1 cellular context compared by ENCODE assay signal in genomic region chr12:109804820-109805761, GRCh38.
A peak's percentile ranks its signal among the peaks of the same experiment; 100 is the strongest.
TF ChIP-seq lines count a peak whose summit lies in the region.

No MANE protein-coding gene starts in this region.

TF ChIP-seq in K562, 482 proteins besides CTCF, POLR2A, EP300 and RAD21 (continued from another document):
- TF ChIP-seq YY1 (IDR thresholded peaks at IDR 0.05; ENCODE audit: borderline replicate concordance in 1 of 3, control insufficient read depth in 1 of 3, extremely low read depth in 1 of 3, insufficient read depth in 3 of 3, insufficient read length in 1 of 3, insufficient replicate concordance in 2 of 3, low read depth in 1 of 3, low read length in 2 of 3), result no peak
- TF ChIP-seq KHSRP (IDR thresholded peaks at IDR 0.05), result no peak
- TF ChIP-seq PHF21A (IDR thresholded peaks at IDR 0.05; ENCODE audit: borderline replicate concordance, low read depth), result no peak
- no peak for TF ChIP-seq REST (CRISPR knock-in tag; IDR thresholded peaks at IDR 0.05; ENCODE audit: low read depth)
- TF ChIP-seq NUFIP1 (IDR thresholded peaks at IDR 0.05; ENCODE audit: partially characterized antibody), result no peak
- no peak for TF ChIP-seq ASH1L (IDR thresholded peaks at IDR 0.05; ENCODE audit: borderline replicate concordance, low read depth, partially characterized antibody)
- TF ChIP-seq, protein P1, sequence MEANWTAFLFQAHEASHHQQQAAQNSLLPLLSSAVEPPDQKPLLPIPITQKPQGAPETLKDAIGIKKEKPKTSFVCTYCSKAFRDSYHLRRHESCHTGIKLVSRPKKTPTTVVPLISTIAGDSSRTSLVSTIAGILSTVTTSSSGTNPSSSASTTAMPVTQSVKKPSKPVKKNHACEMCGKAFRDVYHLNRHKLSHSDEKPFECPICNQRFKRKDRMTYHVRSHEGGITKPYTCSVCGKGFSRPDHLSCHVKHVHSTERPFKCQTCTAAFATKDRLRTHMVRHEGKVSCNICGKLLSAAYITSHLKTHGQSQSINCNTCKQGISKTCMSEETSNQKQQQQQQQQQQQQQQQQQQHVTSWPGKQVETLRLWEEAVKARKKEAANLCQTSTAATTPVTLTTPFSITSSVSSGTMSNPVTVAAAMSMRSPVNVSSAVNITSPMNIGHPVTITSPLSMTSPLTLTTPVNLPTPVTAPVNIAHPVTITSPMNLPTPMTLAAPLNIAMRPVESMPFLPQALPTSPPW (CRISPR knock-in tag; IDR thresholded peaks at IDR 0.05), result peak; percentile 32; the same call in 1 of the 2 replicates
- peak; percentile 41; the same call in 1 of the 2 replicates for TF ChIP-seq SMARCA5 (IDR thresholded peaks at IDR 0.05)
- TF ChIP-seq ILF3 (IDR thresholded peaks at IDR 0.05; ENCODE audit: borderline replicate concordance), result no peak
- TF ChIP-seq RBM15 (IDR thresholded peaks at IDR 0.05; ENCODE audit: insufficient read depth, low read length), result no peak
- no peak for TF ChIP-seq ETV1 (tag; conservative IDR thresholded peaks at IDR 0.05; ENCODE audit: low read depth)
- no peak for TF ChIP-seq KDM1A (IDR thresholded peaks at IDR 0.05)
- no peak for TF ChIP-seq KLF6 (CRISPR knock-in tag; IDR thresholded peaks at IDR 0.05; ENCODE audit: borderline replicate concordance)
- TF ChIP-seq CHD1 (IDR thresholded peaks at IDR 0.05; ENCODE audit: low read length), result no peak
- TF ChIP-seq SMC3 (conservative IDR thresholded peaks at IDR 0.05; ENCODE audit: insufficient read depth, low read depth, low read length), result peak; percentile 92
- TF ChIP-seq RERE (CRISPR knock-in tag; IDR thresholded peaks at IDR 0.05; ENCODE audit: borderline replicate concordance), result no peak
- no peak for TF ChIP-seq ZNF444 (CRISPR knock-in tag; IDR thresholded peaks at IDR 0.05)
- no peak for TF ChIP-seq NCOA6 (IDR thresholded peaks at IDR 0.05)
- TF ChIP-seq, protein P2, sequence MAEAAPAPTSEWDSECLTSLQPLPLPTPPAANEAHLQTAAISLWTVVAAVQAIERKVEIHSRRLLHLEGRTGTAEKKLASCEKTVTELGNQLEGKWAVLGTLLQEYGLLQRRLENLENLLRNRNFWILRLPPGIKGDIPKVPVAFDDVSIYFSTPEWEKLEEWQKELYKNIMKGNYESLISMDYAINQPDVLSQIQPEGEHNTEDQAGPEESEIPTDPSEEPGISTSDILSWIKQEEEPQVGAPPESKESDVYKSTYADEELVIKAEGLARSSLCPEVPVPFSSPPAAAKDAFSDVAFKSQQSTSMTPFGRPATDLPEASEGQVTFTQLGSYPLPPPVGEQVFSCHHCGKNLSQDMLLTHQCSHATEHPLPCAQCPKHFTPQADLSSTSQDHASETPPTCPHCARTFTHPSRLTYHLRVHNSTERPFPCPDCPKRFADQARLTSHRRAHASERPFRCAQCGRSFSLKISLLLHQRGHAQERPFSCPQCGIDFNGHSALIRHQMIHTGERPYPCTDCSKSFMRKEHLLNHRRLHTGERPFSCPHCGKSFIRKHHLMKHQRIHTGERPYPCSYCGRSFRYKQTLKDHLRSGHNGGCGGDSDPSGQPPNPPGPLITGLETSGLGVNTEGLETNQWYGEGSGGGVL (CRISPR knock-in tag; IDR thresholded peaks at IDR 0.05), result no peak
- TF ChIP-seq, protein P3, sequence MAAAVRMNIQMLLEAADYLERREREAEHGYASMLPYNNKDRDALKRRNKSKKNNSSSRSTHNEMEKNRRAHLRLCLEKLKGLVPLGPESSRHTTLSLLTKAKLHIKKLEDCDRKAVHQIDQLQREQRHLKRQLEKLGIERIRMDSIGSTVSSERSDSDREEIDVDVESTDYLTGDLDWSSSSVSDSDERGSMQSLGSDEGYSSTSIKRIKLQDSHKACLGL (CRISPR knock-in tag; IDR thresholded peaks at IDR 0.05; ENCODE audit: borderline replicate concordance, poor library complexity, severe bottlenecking), result no peak
- TF ChIP-seq ZNF436 (CRISPR knock-in tag; IDR thresholded peaks at IDR 0.05), result peak; percentile 62; the same call in 1 of the 2 replicates
